1 cellular context compared by ENCODE assay signal in genomic region chr22:37033605-37034430, GRCh38.
TF ChIP-seq lines count a peak whose summit lies in the region.

No MANE protein-coding gene starts in this region.

TF ChIP-seq in HepG2, 621 proteins besides CTCF, POLR2A, EP300 and RAD21 (continued from another document):
- TF ChIP-seq THRA (CRISPR knock-in tag; IDR thresholded peaks at IDR 0.05; ENCODE audit: borderline replicate concordance) (peak; percentile 67; the same call in 1 of the 2 replicates), RBFOX2 (IDR thresholded peaks at IDR 0.05; ENCODE audit: low read depth, low read length) (peak; percentile 66), AGO1 (IDR thresholded peaks at IDR 0.05; ENCODE audit: low read depth, low read length, poor library complexity, severe bottlenecking) (no peak), ZNF597 (CRISPR knock-in tag; IDR thresholded peaks at IDR 0.05) (no peak), NR2C2 (CRISPR knock-in tag; IDR thresholded peaks at IDR 0.05; ENCODE audit: borderline replicate concordance) (peak; percentile 93), ZNF280D (CRISPR knock-in tag; IDR thresholded peaks at IDR 0.05) (peak; percentile 38; the same call in 1 of the 2 replicates), ZNF878 (CRISPR knock-in tag; IDR thresholded peaks at IDR 0.05) (no peak), SALL1 (CRISPR knock-in tag; IDR thresholded peaks at IDR 0.05) (peak; percentile 95), ZNF563 (CRISPR knock-in tag; IDR thresholded peaks at IDR 0.05) (no peak), ZEB1 (IDR thresholded peaks at IDR 0.05; ENCODE audit: insufficient replicate concordance, low read depth) (peak; percentile 56), XBP1 (CRISPR knock-in tag; IDR thresholded peaks at IDR 0.05) (0 out of 2 replicates have a peak, but pooled peaks have one; percentile 42), MZF1 (CRISPR knock-in tag; IDR thresholded peaks at IDR 0.05; ENCODE audit: borderline replicate concordance) (peak; percentile 21; the same call in 1 of the 2 replicates), NFIC (IDR thresholded peaks at IDR 0.05; ENCODE audit: low read length) (no peak)
